9 cellular contexts compared by ENCODE assay signal in the genomic region with DNA sequence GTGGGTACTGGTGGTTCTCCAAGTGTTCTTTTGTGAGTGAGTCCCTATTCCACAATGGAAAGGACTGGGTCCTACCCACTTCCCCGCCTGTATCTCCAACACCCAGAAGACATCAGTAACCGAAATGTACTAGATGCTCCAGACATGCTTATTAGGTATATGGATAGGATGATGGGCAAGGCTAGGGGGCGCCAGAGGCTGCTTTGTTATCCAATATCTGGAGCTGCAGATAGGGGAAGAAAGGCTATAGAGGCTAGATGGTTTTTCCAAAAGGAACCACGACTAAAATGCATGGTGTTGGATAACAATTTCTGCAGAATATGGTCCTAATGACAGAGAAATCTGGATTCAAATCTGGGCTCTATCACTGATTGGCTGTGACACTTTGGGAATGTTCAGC. TPM values are rescaled to one million over a fixed set of nuclear protein-coding genes. Genes with fewer than 3 reads are reported as not detected.
DNase-seq lines count a peak whose midpoint lies in the region; ATAC-seq and TF ChIP-seq lines count a peak whose summit lies in the region.
"Had no signal": no experiment of that assay in that cellular context is flagged by ENCODE, and none has a peak within 500 bp of the region (broad histone marks: within the 10 kb centered on the region; RNA-seq: fewer than 3 reads in every experiment).

No MANE protein-coding gene starts in this region.

- no peaks in the 10 kb centered on the region for H4K20me1 ChIP-seq in KMS-11 (ENCODE audit: insufficient read depth)

- H2AFZ ChIP-seq in KMS-11 (ENCODE audit: low read depth), result no peak overlapping the region

- peaks cover 37 to 68% of the 10 kb centered on the region in 2 donors for H3K4me1 Mint-ChIP-seq in immature natural killer cell

- no peak overlapping the region for H3K27ac ChIP-seq in KMS-11

- TF ChIP-seq CTCF in KMS-11 (conservative IDR thresholded peaks at IDR 0.05; ENCODE audit: low read depth, low read length), result peak; percentile 57

- in situ Hi-C loops in SK-MEL-5 (cut with HindIII; ENCODE audit: low pct_unique_long_range_greater_than_20kb, low sequenced_read_pairs), result no loop called here

- no peak overlapping the region for H3K4me3 Mint-ChIP-seq in immature natural killer cell
- H3K4me3 Mint-ChIP-seq: T-helper 17 cell had no signal

- no peaks in the 10 kb centered on the region for H3K4me1 ChIP-seq in KMS-11 (ENCODE audit: low read depth, poor library complexity, severe bottlenecking)

- peak overlapping the region; percentile 45 to 80 (median 62) for H3K27ac Mint-ChIP-seq in immature natural killer cell
- H3K27ac Mint-ChIP-seq: T-helper 17 cell had no signal

- DNase-seq in Daoy (ENCODE audit: low read depth) (peak; percentile 53), SK-MEL-5 (ENCODE audit: low read depth, low spot score) (peak; percentile 80), anterior cingulate cortex (lab: John Stamatoyannopoulos, UW) (peak in 36 of 58 donors; percentile 6 to 77 (median 30)), immature natural killer cell (peak; percentile 69 to 75 (median 73))
- peak; percentile 6 for DNase-seq in stimulated activated CD4-positive, alpha-beta T cell treated with anti-CD3 and anti-CD28 coated beads, Interleukin-2, amount 100 ng/mL, for 4 hours (ENCODE audit: low read depth)

- ATAC-seq in HG03159 (IDR thresholded peaks at IDR 0.05; ENCODE audit: unreplicated experiment) (no peak), HG02981 (IDR thresholded peaks at IDR 0.05; ENCODE audit: unreplicated experiment) (no peak)
- ATAC-seq: T-helper 17 cell had no signal

- peaks cover 34 to 63% (median 35%) of the 10 kb centered on the region in 3 donors for H3K36me3 Mint-ChIP-seq in immature natural killer cell

- no peak overlapping the region for H3K9ac ChIP-seq in KMS-11

- no peaks in the 10 kb centered on the region for H3K36me3 ChIP-seq in KMS-11 (ENCODE audit: insufficient read depth)

- no peaks in the 10 kb centered on the region for H3K27me3 ChIP-seq in KMS-11 (ENCODE audit: insufficient read depth, low read depth)

- no peaks in the 10 kb centered on the region for H3K9me3 Mint-ChIP-seq in immature natural killer cell

- no peak overlapping the region for H3K4me2 ChIP-seq in KMS-11

- no peaks in the 10 kb centered on the region for H3K79me2 ChIP-seq in KMS-11 (ENCODE audit: insufficient read depth, low read depth)

- H3K27me3 Mint-ChIP-seq in immature natural killer cell (ENCODE audit: low read depth in 3 of 3), result peaks cover 0 to 13% (median 5%) of the 10 kb centered on the region in 3 donors

- H3K4me3 ChIP-seq in KMS-11 (IDR thresholded peaks at IDR 0.05; ENCODE audit: insufficient read depth, low read depth, low read length), result no peak overlapping the region

RNA-seq across cellular contexts. Expression of gene TM9SF3, which starts 56.2 kb away (rescaled TPM):
- 74.1 and 107 TPM in 2 replicates for total RNA-seq in Daoy (2014; rRNA removed; shearing (Covaris generic))
- 47.1 and 54.6 TPM in 2 replicates for total RNA-seq in SK-MEL-5 (2014; rRNA removed; shearing (Covaris generic))
- 50.9 and 54.8 TPM in 2 replicates for polyA plus RNA-seq in SK-MEL-5 (2015; cell fraction: cytosol; rRNA removed)
- 31.0 and 35.7 TPM in 2 replicates for polyA plus RNA-seq in SK-MEL-5 (2015; cell fraction: nucleus; rRNA removed)
- polyA plus RNA-seq in immature natural killer cell, result 10 to 100 TPM; 66.9 to 90.9 (median 87.2) TPM

Comparison
In these comparisons a context has a peak if more than half of its experiments do, and no peak if none do; other contexts are left out.
1. DNase-seq: peak in every context shown above with its lines; median percentile 80 in SK-MEL-5; 73 in immature natural killer cell; 53 in Daoy; 30 in anterior cingulate cortex; 6 in stimulated activated CD4-positive, alpha-beta T cell treated with anti-CD3 and anti-CD28 coated beads, Interleukin-2, amount 100 ng/mL, for 4 hours.